ENCODE assay signal across 1 cellular context in genomic region chr1:179031855-179032513, GRCh38.
TF ChIP-seq lines count a peak whose summit lies in the region.

No MANE protein-coding gene starts in this region.

TF ChIP-seq in GM23338, 12 proteins besides CTCF, POLR2A, EP300 and RAD21 (continued from another document):
- TF ChIP-seq ZNF462 (CRISPR knock-in tag; IDR thresholded peaks at IDR 0.05) (no peak), ETS1 (IDR thresholded peaks at IDR 0.05) (no peak), ZNF114 (CRISPR knock-in tag; IDR thresholded peaks at IDR 0.05) (no peak), ZNF331 (CRISPR knock-in tag; IDR thresholded peaks at IDR 0.05; ENCODE audit: low read depth) (no peak), JUNB (IDR thresholded peaks at IDR 0.05; ENCODE audit: unreplicated experiment) (no peak), EZH2 (IDR thresholded peaks at IDR 0.05; ENCODE audit: low read depth, unreplicated experiment) (no peak)
TF ChIP-seq in GM23338: peak in this region for 0.
